2 cellular contexts compared by ENCODE assay signal in the genomic region with DNA sequence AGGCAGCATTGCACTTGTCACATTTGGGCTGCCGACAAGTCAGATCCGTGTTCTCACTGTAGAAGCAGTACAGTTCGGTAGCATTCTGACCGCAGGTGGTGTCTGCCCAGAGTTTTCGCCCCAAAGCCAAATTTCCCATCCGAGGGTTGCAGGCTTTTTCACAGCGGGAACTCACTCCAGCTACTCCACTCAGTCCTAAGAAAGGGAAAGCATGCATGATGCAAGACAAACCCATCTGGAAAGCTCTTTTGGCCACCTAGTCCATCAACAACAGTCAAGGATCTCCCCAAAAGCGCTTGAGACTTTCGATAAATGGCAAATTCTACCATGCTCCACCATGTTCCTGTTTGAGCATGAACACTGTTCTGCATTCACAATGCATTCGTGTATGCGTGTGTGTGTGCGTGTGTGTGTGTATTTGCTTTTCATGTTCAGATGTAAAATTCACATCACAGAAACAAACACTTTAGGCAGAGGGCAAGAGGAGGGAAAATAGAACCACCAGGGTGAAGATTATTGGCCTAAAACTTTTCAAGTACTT.
TF ChIP-seq lines count a peak whose summit lies in the region.

No MANE protein-coding gene starts in this region.

TF ChIP-seq in A549, 52 proteins besides CTCF, POLR2A, EP300 and RAD21:
- TF ChIP-seq, protein P1, sequence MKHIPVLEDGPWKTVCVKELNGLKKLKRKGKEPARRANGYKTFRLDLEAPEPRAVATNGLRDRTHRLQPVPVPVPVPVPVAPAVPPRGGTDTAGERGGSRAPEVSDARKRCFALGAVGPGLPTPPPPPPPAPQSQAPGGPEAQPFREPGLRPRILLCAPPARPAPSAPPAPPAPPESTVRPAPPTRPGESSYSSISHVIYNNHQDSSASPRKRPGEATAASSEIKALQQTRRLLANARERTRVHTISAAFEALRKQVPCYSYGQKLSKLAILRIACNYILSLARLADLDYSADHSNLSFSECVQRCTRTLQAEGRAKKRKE (CRISPR knock-in tag; IDR thresholded peaks at IDR 0.05; ENCODE audit: low read depth), result no peak
- no peak for TF ChIP-seq ZSCAN20 (CRISPR knock-in tag; IDR thresholded peaks at IDR 0.05)
- TF ChIP-seq RCOR1 (IDR thresholded peaks at IDR 0.05; ENCODE audit: low read depth, low read length), result no peak
- TF ChIP-seq, protein P2, sequence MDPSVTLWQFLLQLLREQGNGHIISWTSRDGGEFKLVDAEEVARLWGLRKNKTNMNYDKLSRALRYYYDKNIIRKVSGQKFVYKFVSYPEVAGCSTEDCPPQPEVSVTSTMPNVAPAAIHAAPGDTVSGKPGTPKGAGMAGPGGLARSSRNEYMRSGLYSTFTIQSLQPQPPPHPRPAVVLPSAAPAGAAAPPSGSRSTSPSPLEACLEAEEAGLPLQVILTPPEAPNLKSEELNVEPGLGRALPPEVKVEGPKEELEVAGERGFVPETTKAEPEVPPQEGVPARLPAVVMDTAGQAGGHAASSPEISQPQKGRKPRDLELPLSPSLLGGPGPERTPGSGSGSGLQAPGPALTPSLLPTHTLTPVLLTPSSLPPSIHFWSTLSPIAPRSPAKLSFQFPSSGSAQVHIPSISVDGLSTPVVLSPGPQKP (IDR thresholded peaks at IDR 0.05; ENCODE audit: low read depth, low read length), result no peak
- peak; percentile 82 for TF ChIP-seq POLR2AphosphoS2 (conservative IDR thresholded peaks at IDR 0.05; ENCODE audit: low read length)
- TF ChIP-seq MYC (IDR thresholded peaks at IDR 0.05; ENCODE audit: borderline replicate concordance, low read length), result no peak
- no peak for TF ChIP-seq NPAS2 (CRISPR knock-in tag; IDR thresholded peaks at IDR 0.05; ENCODE audit: borderline replicate concordance)
- TF ChIP-seq NR3C1 (IDR thresholded peaks at IDR 0.05), result no peak
- TF ChIP-seq, protein P3, sequence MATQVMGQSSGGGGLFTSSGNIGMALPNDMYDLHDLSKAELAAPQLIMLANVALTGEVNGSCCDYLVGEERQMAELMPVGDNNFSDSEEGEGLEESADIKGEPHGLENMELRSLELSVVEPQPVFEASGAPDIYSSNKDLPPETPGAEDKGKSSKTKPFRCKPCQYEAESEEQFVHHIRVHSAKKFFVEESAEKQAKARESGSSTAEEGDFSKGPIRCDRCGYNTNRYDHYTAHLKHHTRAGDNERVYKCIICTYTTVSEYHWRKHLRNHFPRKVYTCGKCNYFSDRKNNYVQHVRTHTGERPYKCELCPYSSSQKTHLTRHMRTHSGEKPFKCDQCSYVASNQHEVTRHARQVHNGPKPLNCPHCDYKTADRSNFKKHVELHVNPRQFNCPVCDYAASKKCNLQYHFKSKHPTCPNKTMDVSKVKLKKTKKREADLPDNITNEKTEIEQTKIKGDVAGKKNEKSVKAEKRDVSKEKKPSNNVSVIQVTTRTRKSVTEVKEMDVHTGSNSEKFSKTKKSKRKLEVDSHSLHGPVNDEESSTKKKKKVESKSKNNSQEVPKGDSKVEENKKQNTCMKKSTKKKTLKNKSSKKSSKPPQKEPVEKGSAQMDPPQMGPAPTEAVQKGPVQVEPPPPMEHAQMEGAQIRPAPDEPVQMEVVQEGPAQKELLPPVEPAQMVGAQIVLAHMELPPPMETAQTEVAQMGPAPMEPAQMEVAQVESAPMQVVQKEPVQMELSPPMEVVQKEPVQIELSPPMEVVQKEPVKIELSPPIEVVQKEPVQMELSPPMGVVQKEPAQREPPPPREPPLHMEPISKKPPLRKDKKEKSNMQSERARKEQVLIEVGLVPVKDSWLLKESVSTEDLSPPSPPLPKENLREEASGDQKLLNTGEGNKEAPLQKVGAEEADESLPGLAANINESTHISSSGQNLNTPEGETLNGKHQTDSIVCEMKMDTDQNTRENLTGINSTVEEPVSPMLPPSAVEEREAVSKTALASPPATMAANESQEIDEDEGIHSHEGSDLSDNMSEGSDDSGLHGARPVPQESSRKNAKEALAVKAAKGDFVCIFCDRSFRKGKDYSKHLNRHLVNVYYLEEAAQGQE (IDR thresholded peaks at IDR 0.05), result no peak
- no peak for TF ChIP-seq FOXS1 (CRISPR knock-in tag; IDR thresholded peaks at IDR 0.05)
- no peak for TF ChIP-seq ZFP36 (IDR thresholded peaks at IDR 0.05; ENCODE audit: borderline replicate concordance, partially characterized antibody)
- TF ChIP-seq NFE2L2 (conservative IDR thresholded peaks at IDR 0.05; ENCODE audit: low read length), result no peak
- no peak for TF ChIP-seq CBX2 (IDR thresholded peaks at IDR 0.05; ENCODE audit: borderline replicate concordance, low read depth)
- TF ChIP-seq JUN (IDR thresholded peaks at IDR 0.05), result no peak
- TF ChIP-seq CBX8 (IDR thresholded peaks at IDR 0.05), result no peak
- TF ChIP-seq SMC3 (IDR thresholded peaks at IDR 0.05), result no peak
- TF ChIP-seq TFCP2L1 (CRISPR knock-in tag; IDR thresholded peaks at IDR 0.05), result no peak
- peak; percentile 72; the same call in 1 of the 2 replicates for TF ChIP-seq TP53 (CRISPR knock-in tag; IDR thresholded peaks at IDR 0.05)

TF ChIP-seq in IMR-90, 13 proteins besides CTCF, POLR2A, EP300 and RAD21:
- TF ChIP-seq BHLHE40 (IDR thresholded peaks at IDR 0.05; ENCODE audit: low read depth, low read length), result no peak
- TF ChIP-seq FOS (IDR thresholded peaks at IDR 0.05; ENCODE audit: low read depth, low read length), result no peak
- no peak for TF ChIP-seq MAZ (IDR thresholded peaks at IDR 0.05; ENCODE audit: borderline replicate concordance, low read depth, low read length)
- TF ChIP-seq RCOR1 (IDR thresholded peaks at IDR 0.05; ENCODE audit: insufficient replicate concordance, low read length), result no peak
- no peak for TF ChIP-seq RFX5 (IDR thresholded peaks at IDR 0.05; ENCODE audit: low read depth, low read length)
- no peak for TF ChIP-seq SMC3 (IDR thresholded peaks at IDR 0.05; ENCODE audit: low read depth, low read length)
- TF ChIP-seq NFE2L2 (IDR thresholded peaks at IDR 0.05; ENCODE audit: low read depth, low read length), result no peak
- TF ChIP-seq MAFK (IDR thresholded peaks at IDR 0.05; ENCODE audit: low read depth, low read length), result no peak
